In the genomic region with DNA sequence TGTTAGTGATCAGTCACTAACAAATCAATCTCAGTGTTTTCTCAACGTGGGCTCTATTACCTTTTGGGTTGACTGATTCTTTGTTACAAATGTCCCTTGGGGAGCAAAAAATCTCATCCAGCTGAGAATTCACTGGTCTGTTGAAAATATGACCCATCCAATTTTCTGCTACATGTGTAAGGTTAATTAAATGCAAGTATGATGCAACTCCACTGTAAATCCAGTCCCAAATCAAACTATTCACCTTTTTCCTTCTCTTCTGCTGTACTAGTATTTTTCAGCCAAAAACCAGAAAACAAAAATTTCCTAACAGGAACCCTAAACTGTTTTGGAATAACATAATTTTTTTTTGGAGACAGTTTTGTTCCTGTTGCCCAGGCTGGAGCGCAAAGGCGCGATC, we compare ENCODE assay signal across 13 cellular contexts. TPM values are rescaled to one million over a fixed set of nuclear protein-coding genes. Genes with fewer than 3 reads are reported as not detected.
A peak's percentile ranks its signal among the peaks of the same experiment; 100 is the strongest.
DNase-seq lines count a peak whose midpoint lies in the region; ATAC-seq and TF ChIP-seq lines count a peak whose summit lies in the region.
"Had no signal": no experiment of that assay in that cellular context is flagged by ENCODE, and none has a peak within 500 bp of the region (broad histone marks: within the 10 kb centered on the region; RNA-seq: fewer than 3 reads in every experiment).

No MANE protein-coding gene starts in this region.

- peak overlapping the region; percentile 95 for H3K4me3 Mint-ChIP-seq in activated CD4-positive, alpha-beta T cell treated with anti-CD3 and anti-CD28 coated beads for 36 hours
- H3K4me3 Mint-ChIP-seq in HFFc6: 0 out of 2 replicates have a peak overlapping the region, but pooled peaks have one; percentile 96
- peak overlapping the region; percentile 96 for H3K4me3 Mint-ChIP-seq in activated T-helper 1 cell treated with anti-CD3 and anti-CD28 coated beads, Interleukin-12 subunit alpha, Interleukin-12 subunit beta, Interleukin-2, Interleukin-4 antibody, amounts not matched to agents 30 ng/mL and 10 ng/mL and 1 ng/mL, durations not matched to agents 14 hours and 24 hours and 36 hours
- H3K4me3 Mint-ChIP-seq in nephron: peak overlapping the region; percentile 21 to 75 (median 69)

- H3K27me3 Mint-ChIP-seq in activated CD4-positive, alpha-beta T cell treated with anti-CD3 and anti-CD28 coated beads for 36 hours: no peaks in the 10 kb centered on the region
- H3K27me3 Mint-ChIP-seq in HFFc6 (ENCODE audit: insufficient read depth) (no peaks in the 10 kb centered on the region; the same call in 1 of the 2 replicates), nephron (ENCODE audit: low read depth) (no peaks in the 10 kb centered on the region)
- H3K27me3 Mint-ChIP-seq in activated T-helper 1 cell treated with anti-CD3 and anti-CD28 coated beads, Interleukin-12 subunit alpha, Interleukin-12 subunit beta, Interleukin-2, Interleukin-4 antibody, amounts not matched to agents 30 ng/mL and 10 ng/mL and 1 ng/mL, durations not matched to agents 14 hours and 24 hours and 36 hours (ENCODE audit: insufficient read depth): no peaks in the 10 kb centered on the region

- POLR2A ChIA-PET in activated CD4-positive, alpha-beta T cell treated with anti-CD3 and anti-CD28 coated beads for 36 hours (lab: Charles Lee): interaction anchor here (0.6 kb wide), 1 partner anchor 9 kb away, joined by 3 read pairs; no protein-coding TSS in a partner anchor

- peak overlapping the region; percentile 100 for H3K27ac Mint-ChIP-seq in activated CD4-positive, alpha-beta T cell treated with anti-CD3 and anti-CD28 coated beads for 36 hours
- H3K27ac Mint-ChIP-seq in HFFc6 (peak overlapping the region; percentile 18; the same call in 1 of the 2 replicates), nephron (no peak overlapping the region)
- H3K27ac Mint-ChIP-seq in activated T-helper 1 cell treated with anti-CD3 and anti-CD28 coated beads, Interleukin-12 subunit alpha, Interleukin-12 subunit beta, Interleukin-2, Interleukin-4 antibody, amounts not matched to agents 30 ng/mL and 10 ng/mL and 1 ng/mL, durations not matched to agents 14 hours and 24 hours and 36 hours: peak overlapping the region; percentile 98

- CTCF ChIA-PET in activated CD4-positive, alpha-beta T cell treated with anti-CD3 and anti-CD28 coated beads for 36 hours (lab: Charles Lee): interaction anchor here (1.2 to 1.3 kb wide), 2 partner anchors 11 to 153 kb away, joined by 3 read pairs; no protein-coding TSS in a partner anchor

- TF ChIP-seq CTCF in HFFc6 (IDR thresholded peaks at IDR 0.05) (no peak), nephron (IDR thresholded peaks at IDR 0.05; ENCODE audit: unreplicated experiment in 3 of 3) (no peak)

- H3K4me1 Mint-ChIP-seq in activated CD4-positive, alpha-beta T cell treated with anti-CD3 and anti-CD28 coated beads for 36 hours: peaks cover 72% of the 10 kb centered on the region
- H3K4me1 Mint-ChIP-seq in HFFc6 (ENCODE audit: low read depth) (peaks cover 55% of the 10 kb centered on the region), nephron (peaks cover 50% of the 10 kb centered on the region)
- peaks cover 76% of the 10 kb centered on the region for H3K4me1 Mint-ChIP-seq in activated T-helper 1 cell treated with anti-CD3 and anti-CD28 coated beads, Interleukin-12 subunit alpha, Interleukin-12 subunit beta, Interleukin-2, Interleukin-4 antibody, amounts not matched to agents 30 ng/mL and 10 ng/mL and 1 ng/mL, durations not matched to agents 14 hours and 24 hours and 36 hours (ENCODE audit: low read depth)

- ATAC-seq in activated CD4-positive, alpha-beta T cell treated with anti-CD3 and anti-CD28 coated beads for 36 hours: no peak
- no peak for ATAC-seq in GM19467 (IDR thresholded peaks at IDR 0.05; ENCODE audit: unreplicated experiment)
- ATAC-seq: left ventricle myocardium superior had no signal

- intact Hi-C loops in activated CD4-positive, alpha-beta T cell treated with anti-CD3 and anti-CD28 coated beads for 36 hours (cut with DNase I, micrococcal nuclease): loop anchor here (5.0 to 10.0 kb wide), 10 partner anchors 204 to 1724 kb away; partner anchors contain the start of genes RAD51B (in 2 of the 2), ZFYVE26 (in 2 of the 2), ACTN1 (in 1 of the 2) and COX16 (in 1 of the 2)
- intact Hi-C loops in activated T-helper 1 cell treated with anti-CD3 and anti-CD28 coated beads, Interleukin-12 subunit alpha, Interleukin-12 subunit beta, Interleukin-2, Interleukin-4 antibody, amounts not matched to agents 30 ng/mL and 10 ng/mL and 1 ng/mL, durations not matched to agents 14 hours and 24 hours and 36 hours (cut with micrococcal nuclease): loop anchor here (5.0 to 10.0 kb wide), 3 partner anchors 154 to 1721 kb away; partner anchors contain the start of genes VTI1B and ZFP36L1

- H3K36me3 Mint-ChIP-seq in activated CD4-positive, alpha-beta T cell treated with anti-CD3 and anti-CD28 coated beads for 36 hours (ENCODE audit: low read depth): peaks cover 63% of the 10 kb centered on the region
- H3K36me3 Mint-ChIP-seq in HFFc6 (ENCODE audit: low read depth) (peaks cover 58% of the 10 kb centered on the region), nephron (ENCODE audit: low read depth) (peaks cover 56% of the 10 kb centered on the region)
- peaks cover 68% of the 10 kb centered on the region for H3K36me3 Mint-ChIP-seq in activated T-helper 1 cell treated with anti-CD3 and anti-CD28 coated beads, Interleukin-12 subunit alpha, Interleukin-12 subunit beta, Interleukin-2, Interleukin-4 antibody, amounts not matched to agents 30 ng/mL and 10 ng/mL and 1 ng/mL, durations not matched to agents 14 hours and 24 hours and 36 hours (ENCODE audit: low read depth)

- no peaks in the 10 kb centered on the region for H3K9me3 Mint-ChIP-seq in activated CD4-positive, alpha-beta T cell treated with anti-CD3 and anti-CD28 coated beads for 36 hours (ENCODE audit: low read depth)
- no peaks in the 10 kb centered on the region; the same call in 1 of the 2 replicates for H3K9me3 Mint-ChIP-seq in HFFc6
- no peaks in the 10 kb centered on the region for H3K9me3 Mint-ChIP-seq in activated T-helper 1 cell treated with anti-CD3 and anti-CD28 coated beads, Interleukin-12 subunit alpha, Interleukin-12 subunit beta, Interleukin-2, Interleukin-4 antibody, amounts not matched to agents 30 ng/mL and 10 ng/mL and 1 ng/mL, durations not matched to agents 14 hours and 24 hours and 36 hours
- no peaks in the 10 kb centered on the region for H3K9me3 Mint-ChIP-seq in nephron

- DNase-seq in activated CD4-positive, alpha-beta T cell treated with anti-CD3 and anti-CD28 coated beads for 36 hours: no peak
- DNase-seq in activated CD4-positive, alpha-beta T cell treated with anti-CD3 and anti-CD28 coated beads for 1 hour: no peak
- DNase-seq in HFFc6 (no peak), amniotic stem cell (lab: John Stamatoyannopoulos, UW) (no peak), DMS 273 (lab: John Stamatoyannopoulos, UW; ENCODE audit: unreplicated experiment) (no peak)
- DNase-seq in activated T-helper 1 cell treated with anti-CD3 and anti-CD28 coated beads, Interleukin-12 subunit alpha, Interleukin-12 subunit beta, Interleukin-2, Interleukin-4 antibody, amounts not matched to agents 30 ng/mL and 10 ng/mL and 1 ng/mL, durations not matched to agents 14 hours and 24 hours and 36 hours (ENCODE audit: low spot score): no peak
- DNase-seq: DMS53, Kasumi-1, left ventricle myocardium superior, NCI-H2029 treated with DMSO at 0.1 percent for 48 hours, transverse colon had no signal

RNA-seq across cellular contexts. Expression of gene ERH, which starts 2.2 kb away (rescaled TPM):
- 100 to 1,000 TPM; 343 to 385 TPM for total RNA-seq in activated CD4-positive, alpha-beta T cell treated with anti-CD3 and anti-CD28 coated beads for 36 hours
- total RNA-seq in HFFc6 (2021; fragmentation: NEBNext Ultra II Directional; extraction: Animal tissue kit (Norgen Biotek cat#: 25700)): 100 to 1,000 TPM; 221 to 287 (median 268) TPM
- total RNA-seq in activated T-helper 1 cell treated with anti-CD3 and anti-CD28 coated beads, Interleukin-12 subunit alpha, Interleukin-12 subunit beta, Interleukin-2, Interleukin-4 antibody, amounts not matched to agents 30 ng/mL and 10 ng/mL and 1 ng/mL, durations not matched to agents 14 hours and 24 hours and 36 hours: 400 and 421 TPM in 2 replicates

RNA-seq across cellular contexts. Expression of gene SLC39A9, which starts 2.6 kb away (rescaled TPM):
- 10 to 100 TPM; 40.1 to 42.6 TPM for total RNA-seq in activated CD4-positive, alpha-beta T cell treated with anti-CD3 and anti-CD28 coated beads for 36 hours
- 10 to 100 TPM; 58.8 to 88.5 (median 73.3) TPM for total RNA-seq in HFFc6 (2021; fragmentation: NEBNext Ultra II Directional; extraction: Animal tissue kit (Norgen Biotek cat#: 25700))
- 51.6 and 53.7 TPM in 2 replicates for total RNA-seq in activated T-helper 1 cell treated with anti-CD3 and anti-CD28 coated beads, Interleukin-12 subunit alpha, Interleukin-12 subunit beta, Interleukin-2, Interleukin-4 antibody, amounts not matched to agents 30 ng/mL and 10 ng/mL and 1 ng/mL, durations not matched to agents 14 hours and 24 hours and 36 hours

Comparison
In these comparisons a context has a peak if more than half of its experiments do, and no peak if none do; other contexts are left out.
1. H3K27ac Mint-ChIP-seq: peak in activated CD4-positive, alpha-beta T cell treated with anti-CD3 and anti-CD28 coated beads for 36 hours (single experiment), HFFc6 (single experiment) and activated T-helper 1 cell treated with anti-CD3 and anti-CD28 coated beads, Interleukin-12 subunit alpha, Interleukin-12 subunit beta, Interleukin-2, Interleukin-4 antibody, amounts not matched to agents 30 ng/mL and 10 ng/mL and 1 ng/mL, durations not matched to agents 14 hours and 24 hours and 36 hours (single experiment); none in nephron (0 of 3).
2. Peak in every context shown above with its lines, with median percentiles within 50 percentile points of each other: H3K4me3 Mint-ChIP-seq.